23 cellular contexts compared by ENCODE assay signal in genomic region chr16:76428858-76429257, GRCh38.
A peak's percentile ranks its signal among the peaks of the same experiment; 100 is the strongest.
DNase-seq lines count a peak whose midpoint lies in the region; ATAC-seq, FAIRE-seq and TF ChIP-seq lines count a peak whose summit lies in the region.
"Had no signal": no experiment of that assay in that cellular context is flagged by ENCODE, and none has a peak within 500 bp of the region (broad histone marks: within the 10 kb centered on the region; RNA-seq: fewer than 3 reads in every experiment).

No MANE protein-coding gene starts in this region.

- H3K27me3 ChIP-seq in tibial artery, result no peaks in the 10 kb centered on the region
- H3K27me3 ChIP-seq: cardiac muscle cell, SJSA1, uterus had no signal

- no peaks in the 10 kb centered on the region for H3K9me3 ChIP-seq in tibial artery
- H3K9me3 ChIP-seq: prostate gland, SJSA1, uterus had no signal

- no peaks in the 10 kb centered on the region for H3K4me1 ChIP-seq in tibial artery
- H3K4me1 ChIP-seq: prostate gland, SJSA1, uterus had no signal

- H3K36me3 ChIP-seq in tibial artery, result no peaks in the 10 kb centered on the region
- H3K36me3 ChIP-seq: cardiac muscle cell, prostate gland, SJSA1, uterus had no signal

- intact Hi-C loops in tibial artery (cut with DNase I; ENCODE audit: low total_unique reads) (no loop called here), left cardiac atrium (cut with DNase I) (no loop called here)

- TF ChIP-seq CTCF in tibial artery (IDR thresholded peaks at IDR 0.05) (no peak), D721Med (IDR thresholded peaks at IDR 0.05; ENCODE audit: insufficient read depth, missing control alignments) (no peak)

- peak; percentile 1 for DNase-seq in COLO829 (ENCODE audit: low spot score)
- DNase-seq in HT1080 (ENCODE audit: low read depth), result peak; percentile 54
- DNase-seq in SHP77 treated with DMSO at 0.1 percent for 48 hours (lab: John Stamatoyannopoulos, UW), result peak; percentile 17
- peak; percentile 63 for DNase-seq in kidney tubule cell (ENCODE audit: low spot score)
- DNase-seq in tibial artery, result no peak
- no peak for DNase-seq in D721Med (ENCODE audit: insufficient read length, low spot score)
- DNase-seq in left cardiac atrium, result no peak
- DNase-seq: activated CD4-positive, alpha-beta T cell treated with anti-CD3 and anti-CD28 coated beads, Interleukin-2, amount 10 ng/mL, durations not matched to agents 7 days and 5 days; activated T-cell treated with anti-CD3 and anti-CD28 coated beads, Interleukin-2, amount 50 U/mL, for 1 hour; effector memory CD4-positive, alpha-beta T cell; foreskin fibroblast; MM.1S; stimulated activated CD4-positive, alpha-beta T cell treated with anti-CD3 and anti-CD28 coated beads, Interleukin-12 subunit alpha, Interleukin-12 subunit beta, amount 100 ng/mL, for 4 hours; stimulated activated naive CD4-positive, alpha-beta T cell treated with Interleukin-2 at 50 U/mL for 16 hours; T1000; uterus had no signal

- no peak for FAIRE-seq in D721Med (lab: Jason Lieb, UNC)
- FAIRE-seq: HTR-8/SVneo had no signal

- H3K27ac ChIP-seq in tibial artery, result no peak overlapping the region
- H3K27ac ChIP-seq: cardiac muscle cell, prostate gland, SJSA1, uterus had no signal

- H3K4me3 ChIP-seq in tibial artery, result no peak overlapping the region
- H3K4me3 ChIP-seq: cardiac muscle cell, lung, prostate gland, SJSA1, uterus had no signal

- no peak for ATAC-seq in HG02759 (IDR thresholded peaks at IDR 0.05; ENCODE audit: unreplicated experiment)
- no peak for ATAC-seq in left cardiac atrium
- ATAC-seq: natural killer cell treated with Interleukin-12 subunit alpha and Interleukin-12 subunit beta and Interleukin-15 and Interleukin-18, amount 100 ng/mL, for 72 hours had no signal

Comparison
In these comparisons a context has a peak if more than half of its experiments do, and no peak if none do; other contexts are left out.
1. DNase-seq: peak in COLO829 (single experiment), HT1080 (single experiment), SHP77 treated with DMSO at 0.1 percent for 48 hours (single experiment) and kidney tubule cell (single experiment); none in tibial artery (0 of 2), D721Med (single experiment) and left cardiac atrium (single experiment).